14 cellular contexts compared by ENCODE assay signal in the genomic region with DNA sequence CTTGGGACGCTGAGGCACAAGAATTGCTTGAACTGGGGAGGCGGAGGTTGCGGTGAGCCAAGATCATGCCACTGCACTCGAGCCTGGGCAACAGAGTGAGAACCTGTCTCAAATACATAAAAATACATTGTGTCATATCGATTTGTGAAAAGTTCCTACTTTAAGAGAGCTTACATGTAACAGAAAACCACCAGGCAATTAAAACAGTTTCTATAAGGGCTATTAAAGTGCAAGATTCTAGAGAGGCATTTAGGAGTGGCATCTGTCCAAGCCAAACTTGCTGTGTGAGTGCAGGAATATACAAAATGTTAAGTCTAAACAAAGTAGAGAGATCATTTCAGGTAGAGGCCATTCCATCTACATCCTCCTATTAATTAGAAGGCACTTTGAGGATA.
DNase-seq lines count a peak whose midpoint lies in the region; ATAC-seq and TF ChIP-seq lines count a peak whose summit lies in the region.
"Had no signal": no experiment of that assay in that cellular context is flagged by ENCODE, and none has a peak within 500 bp of the region (broad histone marks: within the 10 kb centered on the region; RNA-seq: fewer than 3 reads in every experiment).

No MANE protein-coding gene starts in this region.

- TF ChIP-seq CTCF in SU-DHL-6 (IDR thresholded peaks at IDR 0.05; ENCODE audit: insufficient read depth, low read length, poor library complexity, severe bottlenecking) = no peak
- TF ChIP-seq CTCF in nephron (IDR thresholded peaks at IDR 0.05; ENCODE audit: unreplicated experiment in 3 of 3) = no peak

- H3K9me3 ChIP-seq in SU-DHL-6 (ENCODE audit: insufficient read depth, low read length) = no peaks in the 10 kb centered on the region
- H3K9me3 ChIP-seq: testis had no signal

- H3K4me1 Mint-ChIP-seq in T-helper 1 cell treated with Interleukin-12 subunit alpha and Interleukin-12 subunit beta and Interleukin-4 antibody, amounts not matched to agents 30 μg/mL and 1 μg/mL, for 36 hours (ENCODE audit: low read depth) = peaks cover 33% of the 10 kb centered on the region
- peaks cover 32% of the 10 kb centered on the region for H3K4me1 Mint-ChIP-seq in nephron

- H3K27me3 ChIP-seq in SU-DHL-6 (ENCODE audit: low read length) = no peaks in the 10 kb centered on the region
- H3K27me3 ChIP-seq: testis had no signal

- H3K27me3 Mint-ChIP-seq in T-helper 1 cell treated with Interleukin-12 subunit alpha and Interleukin-12 subunit beta and Interleukin-4 antibody, amounts not matched to agents 30 μg/mL and 1 μg/mL, for 36 hours (ENCODE audit: low read depth) = no peaks in the 10 kb centered on the region
- H3K27me3 Mint-ChIP-seq in nephron (ENCODE audit: low read depth) = no peaks in the 10 kb centered on the region

- H3K27ac Mint-ChIP-seq in T-helper 1 cell treated with Interleukin-12 subunit alpha and Interleukin-12 subunit beta and Interleukin-4 antibody, amounts not matched to agents 30 μg/mL and 1 μg/mL, for 36 hours = peak overlapping the region; percentile 86
- H3K27ac Mint-ChIP-seq in nephron = peak overlapping the region in 1 of 3 experiments; percentile 31

- H3K79me2 ChIP-seq in SU-DHL-6 (ENCODE audit: insufficient read depth, low read length) = peaks cover 25% of the 10 kb centered on the region

- H3K27ac ChIP-seq in SU-DHL-6 (ENCODE audit: low read depth, low read length) = no peak overlapping the region

- peaks cover 5% of the 10 kb centered on the region; the same call in 1 of the 2 replicates for H3K36me3 ChIP-seq in SU-DHL-6 (ENCODE audit: low read length)

- H3F3A ChIP-seq in SU-DHL-6 (ENCODE audit: insufficient read depth) = peaks cover 22% of the 10 kb centered on the region

- no peak overlapping the region for H3K4me3 ChIP-seq in SU-DHL-6 (ENCODE audit: insufficient read depth, low read length, poor library complexity, severe bottlenecking)
- H3K4me3 ChIP-seq: testis had no signal

- no peak for ATAC-seq in HG03025 (IDR thresholded peaks at IDR 0.05; ENCODE audit: low FRiP score, unreplicated experiment)

- H3K4me3 Mint-ChIP-seq in T-helper 1 cell treated with Interleukin-12 subunit alpha and Interleukin-12 subunit beta and Interleukin-4 antibody, amounts not matched to agents 30 μg/mL and 1 μg/mL, for 36 hours = peak overlapping the region; percentile 36
- peak overlapping the region; percentile 57 to 70 (median 64) for H3K4me3 Mint-ChIP-seq in nephron

- no peak overlapping the region for H2AFZ ChIP-seq in SU-DHL-6 (ENCODE audit: low read depth, low read length, severe bottlenecking)

- DNase-seq in T-helper 1 cell (no peak), DMS79 treated with DMSO at 0.1 percent for 48 hours (lab: John Stamatoyannopoulos, UW) (peak; percentile 72), T1000 (lab: John Stamatoyannopoulos, UW) (no peak), NCI-H226 (no peak)
- DNase-seq: ACHN; activated CD8-positive, alpha-beta memory T cell treated with anti-CD3 and anti-CD28 coated beads for 24 hours; amniotic stem cell; MV-4-11; NCI-H2227 treated with DMSO at 0.1 percent for 48 hours; testis had no signal

- no peak overlapping the region for H3K9ac ChIP-seq in SU-DHL-6 (ENCODE audit: low read length)

- no peaks in the 10 kb centered on the region for H3K9me2 ChIP-seq in SU-DHL-6 (replicated peaks; ENCODE audit: insufficient read depth, low read length)

- peaks cover 31% of the 10 kb centered on the region for H3K36me3 Mint-ChIP-seq in T-helper 1 cell treated with Interleukin-12 subunit alpha and Interleukin-12 subunit beta and Interleukin-4 antibody, amounts not matched to agents 30 μg/mL and 1 μg/mL, for 36 hours (ENCODE audit: low read depth)
- H3K36me3 Mint-ChIP-seq in nephron (ENCODE audit: low read depth) = peaks cover 17% of the 10 kb centered on the region

- H3K9me3 Mint-ChIP-seq in T-helper 1 cell treated with Interleukin-12 subunit alpha and Interleukin-12 subunit beta and Interleukin-4 antibody, amounts not matched to agents 30 μg/mL and 1 μg/mL, for 36 hours = no peaks in the 10 kb centered on the region
- peaks cover 3% of the 10 kb centered on the region for H3K9me3 Mint-ChIP-seq in nephron

- peak overlapping the region; percentile 90 for H3K4me2 ChIP-seq in SU-DHL-6 (ENCODE audit: low read depth, low read length, poor library complexity, severe bottlenecking)

- no peaks in the 10 kb centered on the region for H4K20me1 ChIP-seq in SU-DHL-6 (ENCODE audit: low read depth, low read length)
